In the genomic region with DNA sequence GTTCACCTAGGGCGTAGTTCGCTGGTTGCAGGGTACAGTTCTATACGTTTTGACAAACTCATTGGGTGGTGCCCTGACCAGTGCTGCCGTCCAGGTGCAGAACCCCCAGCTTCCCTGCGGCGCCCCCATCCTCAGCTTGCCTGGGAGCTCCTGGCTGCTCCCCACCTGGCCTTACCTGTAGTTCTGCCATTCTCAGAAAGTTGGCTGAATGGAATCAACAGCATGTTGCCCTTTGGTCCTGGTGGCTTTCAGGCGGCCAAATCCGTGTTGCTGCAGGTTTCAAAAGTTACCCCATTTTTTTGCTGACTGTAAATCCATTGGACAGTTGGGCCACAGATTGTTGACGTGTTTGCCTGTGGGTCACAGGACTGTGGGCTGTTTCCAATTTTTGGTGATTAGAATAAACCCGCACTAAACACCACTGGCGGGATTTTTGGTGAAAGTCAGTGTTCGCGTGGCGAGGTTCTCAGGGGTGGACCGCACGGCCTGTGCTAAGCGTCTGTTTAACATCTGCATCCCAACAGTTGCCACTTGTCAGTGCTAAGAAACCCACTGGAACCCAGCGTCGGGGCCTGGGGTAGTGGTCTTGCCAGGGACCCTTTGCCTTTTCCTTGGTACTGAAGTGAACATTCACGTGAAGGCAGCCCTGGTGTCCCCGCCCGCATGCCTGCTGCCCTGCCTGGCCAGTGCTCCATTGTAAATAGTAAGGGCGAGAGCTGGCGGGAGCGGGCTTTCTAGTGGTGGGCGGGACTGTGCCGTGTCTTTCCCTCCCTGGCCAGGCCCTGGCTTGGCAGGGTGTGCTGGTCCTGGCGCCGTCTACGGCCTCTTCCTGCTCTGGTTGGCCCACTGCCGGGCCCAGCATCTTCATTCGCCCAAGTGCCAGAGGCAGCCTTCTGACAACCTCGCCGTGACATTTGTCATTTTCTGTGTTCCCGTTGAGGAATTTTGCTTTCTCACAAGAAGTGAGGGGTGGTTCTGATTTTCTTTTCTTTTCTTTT, we compare ENCODE assay signal across 8 cellular contexts. TPM values are rescaled to one million over a fixed set of nuclear protein-coding genes. Genes with fewer than 3 reads are reported as not detected.
A peak's percentile ranks its signal among the peaks of the same experiment; 100 is the strongest.
DNase-seq lines count a peak whose midpoint lies in the region; FAIRE-seq and TF ChIP-seq lines count a peak whose summit lies in the region.

No MANE protein-coding gene starts in this region.

- H3K27me3 Mint-ChIP-seq in Calu3 (ENCODE audit: unreplicated experiment): no peaks in the 10 kb centered on the region
- peaks cover 10% of the 10 kb centered on the region for H3K27me3 Mint-ChIP-seq in brain

- FAIRE-seq in GM19239 (lab: Jason Lieb, UNC) (no peak), D721Med (lab: Jason Lieb, UNC) (no peak)

- TF ChIP-seq CTCF in Calu3 (IDR thresholded peaks at IDR 0.05; ENCODE audit: unreplicated experiment) (no peak), brain (conservative IDR thresholded peaks at IDR 0.05) (no peak), D721Med (IDR thresholded peaks at IDR 0.05; ENCODE audit: insufficient read depth, missing control alignments) (no peak)

- CTCF ChIA-PET in Calu3 (lab: Charles Lee): interaction anchor here (0.6 kb wide), 1 partner anchor 17 kb away, joined by 3 read pairs; no protein-coding TSS in a partner anchor

- H3K9me3 Mint-ChIP-seq in Calu3 (ENCODE audit: low read depth, unreplicated experiment) (no peaks in the 10 kb centered on the region), brain (no peaks in the 10 kb centered on the region)

- peak overlapping the region; percentile 23 for H3K27ac Mint-ChIP-seq in Calu3 (ENCODE audit: unreplicated experiment)
- H3K27ac Mint-ChIP-seq in brain: peak overlapping the region in 3 of 5 experiments; percentile 76 to 95 (median 92)

- H3K27ac ChIP-seq in urinary bladder (ENCODE audit: low read depth): peak overlapping the region; percentile 62

- DNase-seq in Calu3: peak; percentile 65
- peak; percentile 78 for DNase-seq in NCI-H1092 treated with DMSO at 0.1 percent for 48 hours (lab: John Stamatoyannopoulos, UW)
- DNase-seq in lung microvascular endothelial cell (ENCODE audit: low read depth in 2 of 2): peak; percentile 74 to 77
- DNase-seq in GM19239 (ENCODE audit: insufficient read length, low spot score): no peak
- no peak for DNase-seq in D721Med (ENCODE audit: insufficient read length, low spot score)
- no peak for DNase-seq in activated CD4-positive, alpha-beta T cell treated with anti-CD3 and anti-CD28 coated beads for 48 hours

- TSS peak; percentile 43 for BruUV-seq in Calu3 (replicated peaks; lab: Mats Ljungman, UMichigan)

- H3K4me1 ChIP-seq in urinary bladder (ENCODE audit: insufficient read depth): peaks cover 5% of the 10 kb centered on the region

- no peaks in the 10 kb centered on the region for H3K36me3 ChIP-seq in urinary bladder (ENCODE audit: insufficient read depth)

- no peak overlapping the region for H3K4me3 ChIP-seq in urinary bladder (ENCODE audit: low read depth, low read length)

- WGBS in urinary bladder: 42% methylated on average over 35 of the region's 35 CpGs

- H3K4me3 Mint-ChIP-seq in Calu3 (ENCODE audit: low read depth, unreplicated experiment) (peak overlapping the region; percentile 77), brain (peak overlapping the region; percentile 63 to 79 (median 67))

- H3K4me1 Mint-ChIP-seq in Calu3 (ENCODE audit: low read depth, unreplicated experiment): peaks cover 8% of the 10 kb centered on the region
- peaks cover 66% of the 10 kb centered on the region for H3K4me1 Mint-ChIP-seq in brain

- H3K36me3 Mint-ChIP-seq in Calu3 (ENCODE audit: insufficient read depth, unreplicated experiment) (peaks cover 55% of the 10 kb centered on the region), brain (peaks cover 10% of the 10 kb centered on the region)

- intact Hi-C loops in Calu3 (cut with micrococcal nuclease; ENCODE audit: unreplicated experiment): no loop called here

RNA-seq across cellular contexts. Expression of a gene that starts 3.3 kb away (rescaled TPM):
- total RNA-seq in Calu3 (2022) (39.3 and 42.9 TPM in 2 replicates), lung microvascular endothelial cell (2.4 and 3.6 TPM in 2 replicates), urinary bladder (5.3 TPM)
- polyA plus RNA-seq in brain (ENCODE audit: insufficient read depth, low read depth, low replicate concordance) (23.7 TPM), urinary bladder (6.7 TPM)

RNA-seq across cellular contexts. Expression of a gene that starts 15.7 kb away (rescaled TPM):
- 107 and 108 TPM in 2 replicates for total RNA-seq in Calu3 (2022)
- 150 TPM for polyA plus RNA-seq in brain (ENCODE audit: insufficient read depth, low read depth, low replicate concordance)
- 57.5 and 63.3 TPM in 2 replicates for total RNA-seq in lung microvascular endothelial cell
- total RNA-seq in urinary bladder: 48.9 TPM
- 87.8 TPM for polyA plus RNA-seq in urinary bladder

Comparison
In these comparisons a context has a peak if more than half of its experiments do, and no peak if none do; other contexts are left out.
1. DNase-seq: peak in Calu3 (single experiment), NCI-H1092 treated with DMSO at 0.1 percent for 48 hours (single experiment) and lung microvascular endothelial cell (2 of 2); none in GM19239 (single experiment), D721Med (single experiment) and activated CD4-positive, alpha-beta T cell treated with anti-CD3 and anti-CD28 coated beads for 48 hours (single experiment).